Comparison of ENCODE assay signal across 15 cellular contexts in genomic region chr6:5115168-5115567, GRCh38. TPM values are rescaled to one million over a fixed set of nuclear protein-coding genes. Genes with fewer than 3 reads are reported as not detected.
DNase-seq lines count a peak whose midpoint lies in the region; ATAC-seq and TF ChIP-seq lines count a peak whose summit lies in the region.
"Had no signal": no experiment of that assay in that cellular context is flagged by ENCODE, and none has a peak within 500 bp of the region (broad histone marks: within the 10 kb centered on the region; RNA-seq: fewer than 3 reads in every experiment).

No MANE protein-coding gene starts in this region.

- DNase-seq in HT-29 (ENCODE audit: low spot score): peak; percentile 72
- DNase-seq in brain pericyte (ENCODE audit: low read depth, low spot score): peak; percentile 81
- no peak for DNase-seq in right atrium auricular region (ENCODE audit: low spot score)
- no peak for DNase-seq in effector memory CD4-positive, alpha-beta T cell
- DNase-seq in inferior parietal cortex (ENCODE audit: extremely low spot score): no peak
- DNase-seq in NCI-H2171 treated with DMSO at 0.1 percent for 48 hours (lab: John Stamatoyannopoulos, UW): no peak
- DNase-seq: ACHN; DMS79; NCI-H187; stimulated activated CD4-positive, alpha-beta T cell treated with anti-CD3 and anti-CD28 coated beads, Interleukin-12 subunit alpha, Interleukin-12 subunit beta, amount 100 ng/mL, for 4 hours had no signal

- H3K9me3 ChIP-seq in right atrium auricular region: no peaks in the 10 kb centered on the region
- H3K9me3 ChIP-seq in effector memory CD4-positive, alpha-beta T cell (ENCODE audit: control insufficient read depth, low read length): no peaks in the 10 kb centered on the region

- no peak overlapping the region for H3K27ac ChIP-seq in 22Rv1
- H3K27ac ChIP-seq in right atrium auricular region: no peak overlapping the region
- H3K27ac ChIP-seq in effector memory CD4-positive, alpha-beta T cell (ENCODE audit: insufficient read depth, low read length, poor library complexity, severe bottlenecking): no peak overlapping the region

- H3K27me3 ChIP-seq in right atrium auricular region: no peaks in the 10 kb centered on the region
- H3K27me3 ChIP-seq in effector memory CD4-positive, alpha-beta T cell (replicated peaks; ENCODE audit: control insufficient read depth, insufficient read depth, low read length, poor library complexity, severe bottlenecking): no peaks in the 10 kb centered on the region

- no peaks in the 10 kb centered on the region for H3K36me3 ChIP-seq in right atrium auricular region
- no peaks in the 10 kb centered on the region for H3K36me3 ChIP-seq in effector memory CD4-positive, alpha-beta T cell (ENCODE audit: control insufficient read depth, insufficient read depth, low read length)

- TF ChIP-seq CTCF in 22Rv1 (IDR thresholded peaks at IDR 0.05) (peak; percentile 11; the same call in 1 of the 2 replicates), right atrium auricular region (IDR thresholded peaks at IDR 0.05) (peak; percentile 23 to 56)

- H3K4me1 ChIP-seq in right atrium auricular region: peaks cover 0 to 10% of the 10 kb centered on the region in 2 donors
- no peaks in the 10 kb centered on the region for H3K4me1 ChIP-seq in effector memory CD4-positive, alpha-beta T cell (ENCODE audit: control insufficient read depth, insufficient read depth, low read length, poor library complexity, severe bottlenecking)

- no peak for ATAC-seq in GM21825 (IDR thresholded peaks at IDR 0.05; ENCODE audit: unreplicated experiment)
- ATAC-seq: GM12878 had no signal

- no peak overlapping the region for H3K4me3 ChIP-seq in right atrium auricular region
- H3K4me3 ChIP-seq in effector memory CD4-positive, alpha-beta T cell (ENCODE audit: insufficient read depth, low read depth, low read length, poor library complexity, severe bottlenecking): no peak overlapping the region
- H3K4me3 ChIP-seq: GM12878 had no signal

RNA-seq across cellular contexts. Expression of gene PPP1R3G, which starts 30.0 kb away (rescaled TPM):
- 0.03 TPM in 1 of 2 replicates, not detected in the other for total RNA-seq in HT-29 (2014; rRNA removed; shearing (Covaris generic))
- total RNA-seq in right atrium auricular region: 10 to 100 TPM in 1 of 2 donors, 1 to 10 TPM in 1; 8.8 to 16.4 TPM
- total RNA-seq: H4; T-helper 1 cell treated with Interleukin-12 subunit alpha and Interleukin-12 subunit beta and Interleukin-4 antibody, amounts not matched to agents 30 ng/mL and 1 ng/mL, for 36 hours had no signal

Comparison
In these comparisons a context has a peak if more than half of its experiments do, and no peak if none do; other contexts are left out.
1. DNase-seq: peak in HT-29 (single experiment) and brain pericyte (single experiment); none in right atrium auricular region (single experiment), effector memory CD4-positive, alpha-beta T cell (0 of 3), inferior parietal cortex (single experiment) and NCI-H2171 treated with DMSO at 0.1 percent for 48 hours (single experiment).